In the genomic region with DNA sequence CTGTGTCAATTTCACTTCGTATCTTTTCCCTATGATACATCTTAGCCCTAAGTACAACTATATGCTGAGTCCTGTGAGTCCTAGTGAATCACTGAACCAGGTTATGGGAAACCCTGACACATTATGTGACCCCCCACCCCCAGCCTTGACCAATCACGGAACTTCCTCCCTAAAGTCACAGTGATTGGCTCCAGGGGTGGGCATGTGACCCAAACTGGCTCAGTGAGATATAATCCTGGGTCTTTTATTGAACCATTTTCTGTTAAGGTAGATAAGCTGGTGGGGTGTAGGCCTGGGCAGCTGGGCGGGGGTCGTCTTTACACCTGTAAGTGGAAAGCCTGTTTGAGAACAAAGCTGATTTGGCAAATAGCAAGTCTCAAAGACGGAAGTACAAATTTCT, we compare ENCODE assay signal across 16 cellular contexts. TPM values are rescaled to one million over a fixed set of nuclear protein-coding genes. Genes with fewer than 3 reads are reported as not detected.
DNase-seq lines count a peak whose midpoint lies in the region; ATAC-seq, FAIRE-seq and TF ChIP-seq lines count a peak whose summit lies in the region.
"Had no signal": no experiment of that assay in that cellular context is flagged by ENCODE, and none has a peak within 500 bp of the region (broad histone marks: within the 10 kb centered on the region; RNA-seq: fewer than 3 reads in every experiment).

No MANE protein-coding gene starts in this region.

- no peak overlapping the region for H3K23ac ChIP-seq in H1 (ENCODE audit: insufficient read length)

- no peak overlapping the region for H3K14ac ChIP-seq in H1 (ENCODE audit: insufficient read length)

- no peak overlapping the region for H2AK5ac ChIP-seq in H1 (ENCODE audit: low read depth, low read length)

- H3K4ac ChIP-seq in H1 (replicated peaks; ENCODE audit: insufficient read length, low read depth, low read length): no peak overlapping the region

- TF ChIP-seq CTCF in left ventricle myocardium inferior (IDR thresholded peaks at IDR 0.05; ENCODE audit: borderline replicate concordance) (no peak), Panc1 (IDR thresholded peaks at IDR 0.05) (no peak), H1 (IDR thresholded peaks at IDR 0.05; ENCODE audit: control extremely low read depth in 1 of 3, insufficient read depth in 1 of 3, low read depth in 1 of 3, low read length in 3 of 3) (no peak)

- no peak overlapping the region for H2BK15ac ChIP-seq in H1 (ENCODE audit: low read length)

- intact Hi-C loops in cardiac septum (cut with DNase I) (no loop called here), left ventricle myocardium inferior (cut with micrococcal nuclease) (no loop called here), Panc1 (cut with micrococcal nuclease; ENCODE audit: unreplicated experiment) (no loop called here)

- H3K27ac ChIP-seq in left ventricle myocardium inferior (replicated peaks) (no peak overlapping the region), Panc1 (ENCODE audit: low read length) (no peak overlapping the region), H1 (ENCODE audit: low read depth, low read length) (no peak overlapping the region)

- TF ChIP-seq RAD21 in Ishikawa (IDR thresholded peaks at IDR 0.05; ENCODE audit: low read depth): no peak
- no peak for TF ChIP-seq RAD21 in H1 (IDR thresholded peaks at IDR 0.05 in 1 of 2, conservative IDR thresholded peaks at IDR 0.05 in 1 of 2; ENCODE audit: low read depth in 2 of 2, low read length in 2 of 2)

- no peak for TF ChIP-seq POLR2A in H1 (IDR thresholded peaks at IDR 0.05; ENCODE audit: control extremely low read depth in 1 of 2, low read depth in 2 of 2, low read length in 2 of 2)

- no peaks in the 10 kb centered on the region for H4K20me1 ChIP-seq in H1 (replicated peaks in 1 of 2; ENCODE audit: control insufficient read depth in 1 of 2, insufficient read depth in 2 of 2, low read length in 2 of 2)

- 90% methylated on average over 5 of the region's 5 CpGs; no CpG with 5 or more reads in 1 of the 2 experiments for WGBS in H1 (ENCODE audit: extremely low coverage in 1 of 2, insufficient coverage in 1 of 2, insufficient read length in 1 of 2, insufficient replicate concordance in 2 of 2, low coverage in 1 of 2, low lambda C conversion rate in 2 of 2, missing lambda C conversion rate in 1 of 2), 2 experiments

- no peak overlapping the region for H3K56ac ChIP-seq in H1 (replicated peaks; ENCODE audit: insufficient read length, low read depth, low read length)

- ATAC-seq in Panc1: 0 out of 2 replicates have a peak, but pooled peaks have one; percentile 1
- ATAC-seq: CD8-positive, alpha-beta T cell had no signal

- no peak overlapping the region for H3K9ac ChIP-seq in H1 (replicated peaks in 1 of 4; ENCODE audit: extremely low read depth in 1 of 4, low read depth in 3 of 4, low read length in 3 of 4)

- FAIRE-seq in H1 (lab: Jason Lieb, UNC): no peak
- FAIRE-seq: A204.1 had no signal

- H2BK120ac ChIP-seq in H1 (replicated peaks; ENCODE audit: low read depth, low read length): no peak overlapping the region

- H3K4me1 ChIP-seq in left ventricle myocardium inferior (no peaks in the 10 kb centered on the region), Panc1 (ENCODE audit: control insufficient read depth, insufficient read depth, low read length) (no peaks in the 10 kb centered on the region), H1 (replicated peaks in 1 of 4; ENCODE audit: control insufficient read depth in 3 of 4, insufficient read depth in 4 of 4, low read length in 3 of 4) (peaks cover 0 to 6% (median 4%) of the 10 kb centered on the region in 4 experiments; a peak in 4 of 7 replicates)

- no peak overlapping the region for H3K18ac ChIP-seq in H1 (ENCODE audit: extremely low read depth, low read length)

- H3K4me3 ChIP-seq in left ventricle myocardium inferior: no peak overlapping the region
- H3K4me3 ChIP-seq in Panc1 (ENCODE audit: low read depth in 2 of 2, low read length in 2 of 2): no peak overlapping the region
- H3K4me3 ChIP-seq in H1 (ENCODE audit: extremely low read depth in 1 of 4, insufficient read depth in 2 of 4, low read depth in 3 of 4, low read length in 4 of 4): no peak overlapping the region

- CTCF ChIA-PET in Panc1 (lab: Charles Lee) (interaction anchor here (0.6 to 2.3 kb wide), 5 partner anchors 19 to 298 kb away, joined by 3 to 12 read pairs (median 6); no protein-coding TSS in a partner anchor), H1 (lab: Charles Lee; ENCODE audit: partially characterized antibody) (no interaction called here)

- H3K79me1 ChIP-seq in H1 (ENCODE audit: low read depth, low read length): no peaks in the 10 kb centered on the region

- in situ Hi-C loops in Panc1 (cut with HindIII; ENCODE audit: low pct_unique_long_range_greater_than_20kb, low sequenced_read_pairs): loop anchor here (5.0 to 10.0 kb wide), 3 partner anchors 71 to 321 kb away; partner anchors contain the start of gene EID2

- TF ChIP-seq EP300 in Ishikawa (IDR thresholded peaks at IDR 0.05; ENCODE audit: borderline replicate concordance): no peak
- TF ChIP-seq EP300 in H1 (IDR thresholded peaks at IDR 0.05; ENCODE audit: borderline replicate concordance in 1 of 2, low read depth in 2 of 2, low read length in 2 of 2): no peak

- peaks cover 20% of the 10 kb centered on the region for H3K27me3 ChIP-seq in left ventricle myocardium inferior (ENCODE audit: low read depth)
- H3K27me3 ChIP-seq in Panc1 (ENCODE audit: control insufficient read depth, insufficient read depth, low read length): peaks cover 12% of the 10 kb centered on the region; the same call in 1 of the 2 replicates
- no peaks in the 10 kb centered on the region for H3K27me3 ChIP-seq in H1 (replicated peaks in 1 of 4; ENCODE audit: control insufficient read depth in 3 of 4, extremely low read depth in 1 of 4, insufficient read depth in 3 of 4, low read length in 3 of 4)

- H2BK20ac ChIP-seq in H1 (ENCODE audit: low read length): no peak overlapping the region

- H3K36me3 ChIP-seq in left ventricle myocardium inferior (no peaks in the 10 kb centered on the region), Panc1 (ENCODE audit: control insufficient read depth, insufficient read depth, low read length) (no peaks in the 10 kb centered on the region), H1 (ENCODE audit: control insufficient read depth in 2 of 4, insufficient read depth in 4 of 4, low read length in 3 of 4) (no peaks in the 10 kb centered on the region)

- no TSS peak for BruUV-seq in Panc1 (replicated peaks; lab: Mats Ljungman, UMichigan)

- H4K91ac ChIP-seq in H1 (replicated peaks; ENCODE audit: insufficient read length, low read length): no peak overlapping the region

- H4K8ac ChIP-seq in H1 (ENCODE audit: extremely low read depth, insufficient read depth, low read length): no peak overlapping the region

- no peaks in the 10 kb centered on the region for H3K9me3 ChIP-seq in left ventricle myocardium inferior (replicated peaks)
- H3K9me3 ChIP-seq in Panc1 (ENCODE audit: control insufficient read depth, insufficient read depth, low read depth, low read length): no peaks in the 10 kb centered on the region
- H3K9me3 ChIP-seq in H1 (ENCODE audit: insufficient read depth in 2 of 2, low read depth in 1 of 2, low read length in 1 of 2): no peaks in the 10 kb centered on the region

- no peak overlapping the region for H3K4me2 ChIP-seq in H1 (ENCODE audit: insufficient read depth in 1 of 2, low read depth in 2 of 2, low read length in 2 of 2)

- no peaks in the 10 kb centered on the region for H3K79me2 ChIP-seq in H1 (ENCODE audit: control insufficient read depth in 1 of 2, insufficient read depth in 2 of 2, low read length in 2 of 2)

- H3K23me2 ChIP-seq in H1 (ENCODE audit: low read depth, low read length): no peaks in the 10 kb centered on the region; the same call in 1 of the 2 replicates

- DNase-seq in cardiac septum (ENCODE audit: low spot score) (peak; percentile 27), left ventricle myocardium inferior (no peak), Panc1 (ENCODE audit: low read depth, low spot score) (no peak), H1 (ENCODE audit: low read depth in 1 of 2, low spot score in 2 of 2) (no peak), NCI-H2171 treated with DMSO at 0.1 percent for 48 hours (lab: John Stamatoyannopoulos, UW) (no peak), NCI-H2029 treated with DMSO at 0.1 percent for 48 hours (lab: John Stamatoyannopoulos, UW) (no peak)
- DNase-seq: AML-193; Calu3; CD8-positive, alpha-beta T cell; DMS79 treated with DMSO at 0.1 percent for 48 hours; GF-D8; GOT3; H9; IMR-90 had no signal

- no peak overlapping the region for H2AFZ ChIP-seq in H1 (ENCODE audit: low read length)

- no peak overlapping the region for H2BK5ac ChIP-seq in H1 (ENCODE audit: low read depth, low read length)

- H2BK12ac ChIP-seq in H1 (ENCODE audit: low read depth, low read length): no peak overlapping the region

- POLR2A ChIA-PET in Panc1 (lab: Charles Lee): no interaction called here
- POLR2A ChIA-PET in H1 (lab: Charles Lee; ENCODE audit: partially characterized antibody): interaction anchor here (1.3 kb wide), 1 partner anchor 32 kb away, joined by 3 read pairs; the partner anchor contains the start of gene DYRK1B

- no peak overlapping the region for H4K5ac ChIP-seq in H1 (ENCODE audit: insufficient read length, low read depth, low read length)

RNA-seq across cellular contexts. Expression of gene FBL, which starts 19.8 kb away (rescaled TPM):
- 64.8 TPM for total RNA-seq in cardiac septum
- 63.1 TPM for total RNA-seq in left ventricle myocardium inferior
- total RNA-seq in Panc1 (2021; ENCODE audit: unreplicated experiment): 4,927 TPM
- 6,160 TPM for polyA plus RNA-seq in Panc1 (2012; ENCODE audit: insufficient read length)
- 790 and 809 TPM in 2 replicates for total RNA-seq in H1 (2021; fragmentation: NEBNext Ultra II Directional; extraction: Animal tissue kit (Norgen Biotek cat#: 25700))
- 1,361 and 1,596 TPM in 2 replicates for polyA plus RNA-seq in H1 (2011; rRNA removed)
- polyA plus RNA-seq in H1 (2011; cell fraction: cytosol; rRNA removed): 1,243 TPM
- polyA plus RNA-seq in H1 (2011; cell fraction: nucleus; rRNA removed): 952 TPM
- 966 to 1,051 TPM (median 1,032 TPM) in 4 replicates for polyA plus RNA-seq in H1 (2012, experiment 1 of 2)
- polyA plus RNA-seq in H1 (2012, experiment 2 of 2): 913 TPM
- polyA plus RNA-seq in H1 (2013, experiment 1 of 2): 573 TPM
- 620 TPM for polyA plus RNA-seq in H1 (2013, experiment 2 of 2)
- polyA minus RNA-seq in H1 (2011; rRNA and poly(A)+ RNA removed): 1,139 and 1,169 TPM in 2 replicates
- 277 TPM for polyA minus RNA-seq in H1 (2011; cell fraction: cytosol; rRNA and poly(A)+ RNA removed)
- polyA minus RNA-seq in H1 (2011; cell fraction: nucleus; rRNA and poly(A)+ RNA removed): 150 TPM

RNA-seq across cellular contexts. Expression of gene DYRK1B, which starts 32.0 kb away (rescaled TPM):
- total RNA-seq in cardiac septum: 31.2 TPM
- 30.2 TPM for total RNA-seq in left ventricle myocardium inferior
- 322 TPM for total RNA-seq in Panc1 (2021; ENCODE audit: unreplicated experiment)
- 462 TPM for polyA plus RNA-seq in Panc1 (2012; ENCODE audit: insufficient read length)
- total RNA-seq in H1 (2021; fragmentation: NEBNext Ultra II Directional; extraction: Animal tissue kit (Norgen Biotek cat#: 25700)): 14.8 and 15.8 TPM in 2 replicates
- polyA plus RNA-seq in H1 (2011; rRNA removed): 6.9 and 13.6 TPM in 2 replicates
- 4.5 TPM for polyA plus RNA-seq in H1 (2011; cell fraction: cytosol; rRNA removed)
- polyA plus RNA-seq in H1 (2011; cell fraction: nucleus; rRNA removed): 18.1 TPM
- polyA plus RNA-seq in H1 (2012, experiment 1 of 2): 6.9 to 16.5 TPM (median 11.2 TPM) in 4 replicates
- polyA plus RNA-seq in H1 (2012, experiment 2 of 2): 10.4 TPM
- 9.1 TPM for polyA plus RNA-seq in H1 (2013, experiment 1 of 2)
- polyA plus RNA-seq in H1 (2013, experiment 2 of 2): 9.4 TPM
- 4.7 and 13.1 TPM in 2 replicates for polyA minus RNA-seq in H1 (2011; rRNA and poly(A)+ RNA removed)
- polyA minus RNA-seq in H1 (2011; cell fraction: cytosol; rRNA and poly(A)+ RNA removed): 12.2 TPM
- 11.7 TPM for polyA minus RNA-seq in H1 (2011; cell fraction: nucleus; rRNA and poly(A)+ RNA removed)

Comparison
In these comparisons a context has a peak if more than half of its experiments do, and no peak if none do; other contexts are left out.
1. RNA of gene FBL, which starts 19.8 kb away (total RNA-seq): 4,927 TPM in Panc1 (single experiment) and 790 to 809 TPM in H1; 64.8 TPM in cardiac septum (single experiment) and 63.1 TPM in left ventricle myocardium inferior (single experiment); every median in the first group is over 10 times any median in the second.
2. RNA of gene DYRK1B, which starts 32.0 kb away (total RNA-seq): 322 TPM in Panc1 (single experiment); 31.2 TPM in cardiac septum (single experiment), 30.2 TPM in left ventricle myocardium inferior (single experiment) and 14.8 to 15.8 TPM in H1; every median in the first group is over 10 times any median in the second.